19 cellular contexts compared by ENCODE assay signal in genomic region chr15:70835415-70835814, GRCh38. TPM values are rescaled to one million over a fixed set of nuclear protein-coding genes. Genes with fewer than 3 reads are reported as not detected.
A peak's percentile ranks its signal among the peaks of the same experiment; 100 is the strongest.
DNase-seq lines count a peak whose midpoint lies in the region; ATAC-seq and TF ChIP-seq lines count a peak whose summit lies in the region.
"Had no signal": no experiment of that assay in that cellular context is flagged by ENCODE, and none has a peak within 500 bp of the region (broad histone marks: within the 10 kb centered on the region; RNA-seq: fewer than 3 reads in every experiment).

No MANE protein-coding gene starts in this region.

- no peaks in the 10 kb centered on the region for H3K9me3 ChIP-seq in ascending aorta
- H3K9me3 ChIP-seq in left ventricle myocardium inferior (replicated peaks): no peaks in the 10 kb centered on the region
- H3K9me3 ChIP-seq in osteoblast (ENCODE audit: low read depth, low read length): no peaks in the 10 kb centered on the region
- no peaks in the 10 kb centered on the region for H3K9me3 ChIP-seq in thyroid gland

- H3K4me1 ChIP-seq in ascending aorta (peaks cover 11 to 34% of the 10 kb centered on the region in 2 donors), left ventricle myocardium inferior (peaks cover 43% of the 10 kb centered on the region), osteoblast (ENCODE audit: insufficient read depth, low read length) (peaks cover 20% of the 10 kb centered on the region), thyroid gland (peaks cover 4 to 27% of the 10 kb centered on the region in 2 donors), GM23338 (ENCODE audit: insufficient read depth) (peaks cover 4% of the 10 kb centered on the region)

- TF ChIP-seq CTCF in ascending aorta (IDR thresholded peaks at IDR 0.05) (no peak), left ventricle myocardium inferior (IDR thresholded peaks at IDR 0.05; ENCODE audit: borderline replicate concordance) (no peak), osteoblast (IDR thresholded peaks at IDR 0.05; ENCODE audit: extremely low read depth, low read depth, low read length) (no peak), thyroid gland (IDR thresholded peaks at IDR 0.05) (no peak), GM23338 (conservative IDR thresholded peaks at IDR 0.05; ENCODE audit: low read depth in 2 of 2) (no peak)

- H3K27me3 Mint-ChIP-seq in GM23338 (ENCODE audit: insufficient read depth, low read depth, poor library complexity): peaks cover 2% of the 10 kb centered on the region

- TF ChIP-seq POLR2A in thyroid gland (IDR thresholded peaks at IDR 0.05): no peak

- H4K20me1 ChIP-seq in osteoblast (ENCODE audit: insufficient read depth, low read length): peaks cover 4% of the 10 kb centered on the region
- no peaks in the 10 kb centered on the region for H4K20me1 ChIP-seq in GM23338 (replicated peaks; ENCODE audit: insufficient read depth)

- peaks cover 20 to 35% of the 10 kb centered on the region in 2 donors for H3K36me3 ChIP-seq in ascending aorta
- H3K36me3 ChIP-seq in left ventricle myocardium inferior: peaks cover 48% of the 10 kb centered on the region
- peaks cover 53% of the 10 kb centered on the region for H3K36me3 ChIP-seq in osteoblast (ENCODE audit: insufficient read depth, low read length)
- peaks cover 15 to 18% of the 10 kb centered on the region in 2 donors for H3K36me3 ChIP-seq in thyroid gland
- H3K36me3 ChIP-seq in GM23338 (ENCODE audit: insufficient read depth): no peaks in the 10 kb centered on the region

- H3K79me2 ChIP-seq in osteoblast (ENCODE audit: insufficient read depth, low read length) (peaks cover 48% of the 10 kb centered on the region), GM23338 (replicated peaks; ENCODE audit: insufficient read depth) (no peaks in the 10 kb centered on the region)

- peaks cover 10% of the 10 kb centered on the region for H3K4me1 Mint-ChIP-seq in GM23338
- H3K4me1 Mint-ChIP-seq: stimulated activated memory B cell treated with anti-CD40 and anti-IgM and Interleukin-4, amounts not matched to agents 10 μg/mL and 1 μg/mL and 100 μg/mL, for 72 hours had no signal

- WGBS in thyroid gland, 2 donors: 83 to 88% methylated on average over 6 of the region's 6 CpGs

- intact Hi-C loops in ascending aorta (cut with DNase I): no loop called here
- intact Hi-C loops in left ventricle myocardium inferior (cut with micrococcal nuclease): no loop called here
- intact Hi-C loops in thyroid gland (cut with DNase I): no loop called here

- no peak overlapping the region for H3K27ac Mint-ChIP-seq in GM23338
- H3K27ac Mint-ChIP-seq: activated naive CD4-positive, alpha-beta T cell treated with anti-CD3 and anti-CD28 coated beads for 36 hours; stimulated activated memory B cell treated with anti-CD40 and anti-IgM and Interleukin-4, amounts not matched to agents 10 μg/mL and 1 μg/mL and 100 μg/mL, for 72 hours had no signal

- no peak overlapping the region for H2AFZ ChIP-seq in osteoblast (ENCODE audit: low read length)
- H2AFZ ChIP-seq in GM23338: no peak overlapping the region

- no peaks in the 10 kb centered on the region for H3K9me3 Mint-ChIP-seq in GM23338
- H3K9me3 Mint-ChIP-seq: activated naive CD4-positive, alpha-beta T cell treated with anti-CD3 and anti-CD28 coated beads for 36 hours; neural crest cell; stimulated activated memory B cell treated with anti-CD40 and anti-IgM and Interleukin-4, amounts not matched to agents 10 μg/mL and 1 μg/mL and 100 μg/mL, for 72 hours had no signal

- ATAC-seq in GM23338: no peak
- ATAC-seq: stimulated activated memory B cell treated with anti-CD40 and anti-IgM and Interleukin-4, amounts not matched to agents 10 μg/mL and 1 μg/mL and 100 μg/mL, for 72 hours had no signal

- no peaks in the 10 kb centered on the region for H3F3A ChIP-seq in GM23338 (replicated peaks; ENCODE audit: low read depth)

- H3K4me3 ChIP-seq in ascending aorta (no peak overlapping the region), left ventricle myocardium inferior (no peak overlapping the region), osteoblast (ENCODE audit: insufficient read depth, low read length) (no peak overlapping the region), thyroid gland (replicated peaks in 1 of 3) (no peak overlapping the region), GM23338 (no peak overlapping the region)

- peaks cover 44% of the 10 kb centered on the region for H3K36me3 Mint-ChIP-seq in GM23338 (ENCODE audit: low read depth)
- H3K36me3 Mint-ChIP-seq: stimulated activated memory B cell treated with anti-CD40 and anti-IgM and Interleukin-4, amounts not matched to agents 10 μg/mL and 1 μg/mL and 100 μg/mL, for 72 hours had no signal

- H3K27me3 ChIP-seq in ascending aorta (no peaks in the 10 kb centered on the region), left ventricle myocardium inferior (ENCODE audit: low read depth) (no peaks in the 10 kb centered on the region), osteoblast (ENCODE audit: insufficient read depth, low read length) (no peaks in the 10 kb centered on the region), thyroid gland (no peaks in the 10 kb centered on the region), GM23338 (ENCODE audit: insufficient read depth) (no peaks in the 10 kb centered on the region)

- H3K27ac ChIP-seq in ascending aorta (peak overlapping the region; percentile 86 to 91), left ventricle myocardium inferior (replicated peaks) (peak overlapping the region; percentile 83), osteoblast (ENCODE audit: low read depth, low read length) (peak overlapping the region; percentile 6), thyroid gland (peak overlapping the region in 2 of 3 donors; percentile 34 to 56), GM23338 (ENCODE audit: low read depth) (no peak overlapping the region)

- peak in 1 of 2 donors; percentile 91 for DNase-seq in ascending aorta (ENCODE audit: low spot score in 2 of 2)
- DNase-seq in left ventricle myocardium inferior: peak; percentile 86
- no peak for DNase-seq in osteoblast (ENCODE audit: insufficient read length, low spot score, missing footprints)
- peak; percentile 37 to 53 for DNase-seq in thyroid gland
- no peak for DNase-seq in SW480 (ENCODE audit: low spot score)
- no peak for DNase-seq in GM23338 (ENCODE audit: low spot score)
- DNase-seq in kidney tubule cell (ENCODE audit: low spot score): no peak
- no peak for DNase-seq in NCI-H1436 (lab: John Stamatoyannopoulos, UW)
- DNase-seq: activated CD4-positive, CD25-positive, alpha-beta regulatory T cell treated with anti-CD3 and anti-CD28 coated beads, Interleukin-2, amount 50 U/mL, for 72 hours; activated CD8-positive, alpha-beta memory T cell treated with anti-CD3 and anti-CD28 coated beads, Interleukin-2, amount 50 U/mL, for 48 hours; activated naive CD4-positive, alpha-beta T cell treated with anti-CD3 and anti-CD28 coated beads for 36 hours; AML-193; effector CD4-positive, alpha-beta T cell; Karpas-422; mammary epithelial cell; NCI-H146; NCI-H345 had no signal

- H3K4me2 ChIP-seq in osteoblast (ENCODE audit: insufficient read depth, low read length) (no peak overlapping the region), GM23338 (no peak overlapping the region)

- H3K4me3 Mint-ChIP-seq in GM23338: no peak overlapping the region
- H3K4me3 Mint-ChIP-seq: activated naive CD4-positive, alpha-beta T cell treated with anti-CD3 and anti-CD28 coated beads for 36 hours; neural crest cell; stimulated activated memory B cell treated with anti-CD40 and anti-IgM and Interleukin-4, amounts not matched to agents 10 μg/mL and 1 μg/mL and 100 μg/mL, for 72 hours had no signal

- H3K9me2 ChIP-seq in GM23338 (ENCODE audit: insufficient read depth): peaks cover 5% of the 10 kb centered on the region; the same call in 1 of the 2 replicates

TF ChIP-seq in GM23338, 12 proteins besides CTCF, POLR2A, EP300 and RAD21 (continues in another document):
- no peak for TF ChIP-seq EZH2phosphoT487 (IDR thresholded peaks at IDR 0.05; ENCODE audit: unreplicated experiment)
- TF ChIP-seq REST (IDR thresholded peaks at IDR 0.05; ENCODE audit: unreplicated experiment): no peak

RNA-seq across cellular contexts. Expression of gene LARP6, which starts 18.5 kb away (rescaled TPM):
- total RNA-seq in ascending aorta (18.7 TPM), left ventricle myocardium inferior (50.6 TPM), osteoblast (76.0 and 77.4 TPM in 2 replicates), thyroid gland (100 to 1,000 TPM in 2 of 4 donors, 10 to 100 TPM in 2; 70.8 to 123 (median 92.9) TPM)
- total RNA-seq in GM23338 (2014; rRNA removed; shearing (Covaris generic)): 19.7 and 22.4 TPM in 2 replicates
- polyA plus RNA-seq in GM23338 (2016; fragmentation: Nextera tagmentation; extraction: Ambion mirVana): 18.0 and 20.0 TPM in 2 replicates
- total RNA-seq: activated naive CD4-positive, alpha-beta T cell treated with anti-CD3 and anti-CD28 coated beads for 36 hours had no signal

RNA-seq across cellular contexts. Expression of gene THAP10, which starts 56.8 kb away (rescaled TPM):
- total RNA-seq in ascending aorta (3.1 TPM), left ventricle myocardium inferior (5.6 TPM), osteoblast (1.1 and 1.8 TPM in 2 replicates), thyroid gland (1 to 10 TPM; 3.9 to 5.4 (median 4.9) TPM)
- total RNA-seq in GM23338 (2014; rRNA removed; shearing (Covaris generic)): 5.5 and 5.7 TPM in 2 replicates
- polyA plus RNA-seq in GM23338 (2016; fragmentation: Nextera tagmentation; extraction: Ambion mirVana): 4.5 and 8.2 TPM in 2 replicates
- total RNA-seq: activated naive CD4-positive, alpha-beta T cell treated with anti-CD3 and anti-CD28 coated beads for 36 hours had no signal

RNA-seq across cellular contexts. Expression of gene LRRC49, which starts 57.2 kb away (rescaled TPM):
- total RNA-seq in ascending aorta (23.1 TPM), left ventricle myocardium inferior (86.6 TPM), osteoblast (13.0 and 18.1 TPM in 2 replicates), thyroid gland (10 to 100 TPM in 3 of 4 donors, 1 to 10 TPM in 1; 8.3 to 16.1 (median 11.9) TPM)
- total RNA-seq in GM23338 (2014; rRNA removed; shearing (Covaris generic)): 13.3 and 14.6 TPM in 2 replicates
- polyA plus RNA-seq in GM23338 (2016; fragmentation: Nextera tagmentation; extraction: Ambion mirVana): 6.9 and 8.5 TPM in 2 replicates
- total RNA-seq: activated naive CD4-positive, alpha-beta T cell treated with anti-CD3 and anti-CD28 coated beads for 36 hours had no signal

Comparison
In these comparisons a context has a peak if more than half of its experiments do, and no peak if none do; other contexts are left out.
1. DNase-seq: peak in left ventricle myocardium inferior (single experiment) and thyroid gland (2 of 2); none in osteoblast (single experiment), SW480 (single experiment), GM23338 (single experiment), kidney tubule cell (single experiment) and NCI-H1436 (single experiment).